Comparison of ENCODE assay signal across 10 cellular contexts in the genomic region with DNA sequence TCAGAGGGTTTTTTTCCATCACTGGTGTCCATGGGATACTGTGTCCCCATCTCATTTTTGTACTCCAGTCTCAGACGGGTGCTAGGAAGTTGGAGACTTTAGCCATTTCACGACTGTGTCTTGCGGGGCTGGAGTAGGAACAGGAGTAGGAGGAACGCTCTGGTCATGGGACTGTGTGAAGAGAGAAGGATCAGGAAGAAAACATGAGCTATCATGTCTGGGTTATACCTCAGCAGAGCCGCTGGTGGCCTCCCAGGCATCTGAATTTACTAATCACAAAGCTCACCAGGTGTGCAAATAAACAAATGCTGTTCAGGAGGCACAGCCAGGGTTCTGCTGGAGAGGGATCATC.
DNase-seq lines count a peak whose midpoint lies in the region; ATAC-seq, FAIRE-seq and TF ChIP-seq lines count a peak whose summit lies in the region.
"Had no signal": no experiment of that assay in that cellular context is flagged by ENCODE, and none has a peak within 500 bp of the region (broad histone marks: within the 10 kb centered on the region; RNA-seq: fewer than 3 reads in every experiment).

No MANE protein-coding gene starts in this region.

- H3K9me3 ChIP-seq in right atrium auricular region (no peaks in the 10 kb centered on the region), GM12878 (replicated peaks; ENCODE audit: control insufficient read depth, insufficient read depth, low read length) (no peaks in the 10 kb centered on the region), mesodermal cell (ENCODE audit: control insufficient read depth, low read length) (no peaks in the 10 kb centered on the region)

- RAD21 ChIA-PET in GM12878 (lab: Charles Lee; ENCODE audit: unreplicated experiment), result no interaction called here

- SMC1A ChIA-PET in GM12878 (lab: Charles Lee; ENCODE audit: uncharacterized antibody, unreplicated experiment), result no interaction called here

- no peaks in the 10 kb centered on the region for H3K27me3 ChIP-seq in right atrium auricular region
- no peaks in the 10 kb centered on the region for H3K27me3 ChIP-seq in GM12878 (replicated peaks in 1 of 2; ENCODE audit: control insufficient read depth in 2 of 2, insufficient read depth in 2 of 2, low read length in 1 of 2)

- H3K4me1 ChIP-seq in right atrium auricular region, result peaks cover 0 to 47% of the 10 kb centered on the region in 2 donors
- peaks cover 28% of the 10 kb centered on the region for H3K4me1 ChIP-seq in GM12878 (ENCODE audit: control insufficient read depth, insufficient read depth, low read length)
- peaks cover 47% of the 10 kb centered on the region for H3K4me1 ChIP-seq in mesodermal cell (ENCODE audit: control insufficient read depth, insufficient read depth, low read length, poor library complexity, severe bottlenecking)

- ATAC-seq in GM12878, result no peak; the same call in 2 of the 3 replicates
- ATAC-seq in HG03469 (IDR thresholded peaks at IDR 0.05; ENCODE audit: unreplicated experiment), result no peak

- intact Hi-C loops in cardiac septum (cut with DNase I), result no loop called here
- intact Hi-C loops in GM12878 (cut with micrococcal nuclease; ENCODE audit: unreplicated experiment), result no loop called here

- CTCF ChIA-PET in GM12878 (lab: Yijun Ruan, JAX), result interaction anchor here (0.6 to 1.0 kb wide), 2 partner anchors 25 to 35 kb away, joined by 3 read pairs; no protein-coding TSS in a partner anchor

- no peak for TF ChIP-seq POLR2A in GM12878 (IDR thresholded peaks at IDR 0.05; ENCODE audit: low read depth, low read length)

- H3K4me2 ChIP-seq in GM12878 (ENCODE audit: control insufficient read depth, insufficient read depth), result no peak overlapping the region

- H3K79me2 ChIP-seq in GM12878 (ENCODE audit: control insufficient read depth, insufficient read depth, low read length), result peaks cover 23% of the 10 kb centered on the region

- TF ChIP-seq EP300 in GM12878 (IDR thresholded peaks at IDR 0.05; ENCODE audit: borderline replicate concordance in 1 of 2, control insufficient read depth in 1 of 2, low read depth in 2 of 2, low read length in 2 of 2), result no peak

- no peak for FAIRE-seq in GM12878 (lab: Jason Lieb, UNC)

- H2AFZ ChIP-seq in GM12878 (ENCODE audit: control insufficient read depth, low read depth, low read length), result no peak overlapping the region

- BruUV-seq in GM12878 (replicated peaks; lab: Mats Ljungman, UMichigan), result no TSS peak

- H4K20me1 ChIP-seq in GM12878 (ENCODE audit: control insufficient read depth, insufficient read depth), result no peaks in the 10 kb centered on the region; the same call in none of the 2 replicates

- no peaks in the 10 kb centered on the region for H3K36me3 ChIP-seq in right atrium auricular region
- peaks cover 0 to 8% of the 10 kb centered on the region in 2 experiments; a peak in 2 of 4 replicates for H3K36me3 ChIP-seq in GM12878 (ENCODE audit: control insufficient read depth in 2 of 2, insufficient read depth in 2 of 2, low read length in 1 of 2)
- H3K36me3 ChIP-seq in mesodermal cell (ENCODE audit: control insufficient read depth, insufficient read depth, low read length), result no peaks in the 10 kb centered on the region

- in situ Hi-C loops in GM12878 (cut with MboI), result no loop called here

- WGBS in GM12878 (ENCODE audit: insufficient coverage, insufficient replicate concordance, low lambda C conversion rate, missing lambda C conversion rate), result 91% methylated on average over 5 of the region's 5 CpGs
- WGBS in mesodermal cell (ENCODE audit: insufficient coverage in 2 of 2), 2 experiments, result 55 to 63% methylated on average over 2 to 3 of the region's 5 CpGs

- TF ChIP-seq CTCF in right atrium auricular region (IDR thresholded peaks at IDR 0.05) (no peak), GM12878 (IDR thresholded peaks at IDR 0.05 in 2 of 3, conservative IDR thresholded peaks at IDR 0.05 in 1 of 3; ENCODE audit: control insufficient read depth in 2 of 3, extremely low read depth in 1 of 3, insufficient read depth in 1 of 3, low read depth in 3 of 3, low read length in 3 of 3) (no peak)

- DNase-seq in right atrium auricular region (ENCODE audit: low spot score) (no peak), cardiac septum (ENCODE audit: low spot score) (no peak), GM12878 (ENCODE audit: low read depth, low spot score) (no peak), UCSD-AML1 (lab: John Stamatoyannopoulos, UW; ENCODE audit: unreplicated experiment) (no peak)
- no peak for DNase-seq in stimulated activated CD4-positive, alpha-beta T cell treated with anti-CD3 and anti-CD28 coated beads, Interleukin-4, amount 100 ng/mL, for 24 hours
- no peak for DNase-seq in effector CD4-positive, alpha-beta T cell
- DNase-seq: activated CD4-positive, CD25-positive, alpha-beta regulatory T cell; NCI-H2227 treated with DMSO at 0.1 percent for 48 hours had no signal

- no peak overlapping the region for H3K9ac ChIP-seq in GM12878 (ENCODE audit: control insufficient read depth, insufficient read depth, low read length)

- POLR2A ChIA-PET in GM12878 (lab: Charles Lee), result interaction anchor here (0.6 kb wide), 1 partner anchor 47 kb away, joined by 4 read pairs; no protein-coding TSS in a partner anchor

- no peak overlapping the region for H3K4me3 ChIP-seq in right atrium auricular region
- H3K4me3 ChIP-seq in GM12878, result no peak overlapping the region
- no peak overlapping the region for H3K4me3 ChIP-seq in mesodermal cell (ENCODE audit: extremely low read depth, insufficient read depth, low read length, poor library complexity, severe bottlenecking)

- no peak for TF ChIP-seq RAD21 in GM12878 (IDR thresholded peaks at IDR 0.05; ENCODE audit: insufficient read depth, low read depth, low read length)

- H3K27ac ChIP-seq in right atrium auricular region (peak overlapping the region; percentile 64 to 73), GM12878 (ENCODE audit: control insufficient read depth, insufficient read depth) (peak overlapping the region; percentile 26), mesodermal cell (ENCODE audit: low read depth, low read length, severe bottlenecking) (peak overlapping the region; percentile 85)

TF ChIP-seq in GM12878, 131 proteins besides CTCF, POLR2A, EP300 and RAD21:
- TF ChIP-seq SUZ12 (IDR thresholded peaks at IDR 0.05; ENCODE audit: unreplicated experiment), result no peak

Comparison
In these comparisons a context has a peak if more than half of its experiments do, and no peak if none do; other contexts are left out.
1. H3K27ac ChIP-seq: peak in every context shown above with its lines; median percentile 85 in mesodermal cell; 68 in right atrium auricular region; 26 in GM12878.